Comparison of ENCODE assay signal across 8 cellular contexts in the genomic region with DNA sequence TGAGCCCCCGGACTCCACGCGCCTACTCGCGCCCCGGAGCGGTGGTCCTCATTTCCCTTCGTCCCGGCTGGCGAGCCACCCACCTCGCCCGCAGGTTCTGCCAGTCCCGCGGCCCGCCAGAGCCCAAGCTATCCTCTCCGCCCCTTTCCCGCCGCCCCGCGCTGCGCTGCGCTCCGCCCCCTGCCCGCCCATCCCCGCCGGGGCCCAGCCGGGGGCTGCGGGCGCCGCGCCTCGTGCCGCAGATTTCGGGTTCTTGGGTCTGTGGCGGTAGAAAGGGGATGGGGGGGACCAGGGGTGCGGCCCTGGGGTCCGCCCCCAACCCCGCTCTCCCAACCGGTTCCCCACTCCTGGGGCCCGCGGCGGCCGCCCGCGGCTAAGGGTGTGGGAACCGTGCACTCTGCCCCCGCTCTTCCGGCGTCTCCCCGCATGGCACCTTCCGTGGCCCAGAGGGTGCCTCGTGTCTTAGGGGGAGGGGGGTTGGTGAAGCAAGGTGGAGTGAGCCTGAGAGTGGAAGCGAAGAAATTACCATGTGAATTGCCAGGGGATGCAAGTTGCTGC.
DNase-seq lines count a peak whose midpoint lies in the region; TF ChIP-seq lines count a peak whose summit lies in the region.

No MANE protein-coding gene starts in this region.

- DNase-seq in GM03348 (ENCODE audit: low spot score) = peak; percentile 57
- DNase-seq in NCI-H510A treated with DMSO at 0.1 percent for 48 hours (lab: John Stamatoyannopoulos, UW) = peak; percentile 30
- DNase-seq in activated T-cell treated with anti-CD3 and anti-CD28 coated beads for 24 hours (ENCODE audit: low read depth) = peak; percentile 53
- DNase-seq in fibroblast of lung (ENCODE audit: low read depth in 2 of 2) = peak in 1 of 2 donors; percentile 20
- no peak for DNase-seq in osteocyte (ENCODE audit: extremely low spot score, unreplicated experiment)
- DNase-seq in type B pancreatic cell (ENCODE audit: extremely low spot score, unreplicated experiment) = peak; percentile 70
- DNase-seq in G401 (ENCODE audit: low spot score) = no peak
- no peak for DNase-seq in Karpas-422

- H3K79me2 ChIP-seq in fibroblast of lung (ENCODE audit: control insufficient read depth, insufficient read depth, low read length) = peaks cover 33% of the 10 kb centered on the region
- H3K79me2 ChIP-seq in Karpas-422 (ENCODE audit: low read length) = no peaks in the 10 kb centered on the region

- H3K27ac Mint-ChIP-seq in osteocyte (ENCODE audit: unreplicated experiment) (no peak overlapping the region), type B pancreatic cell (peak overlapping the region; percentile 68)

- no peaks in the 10 kb centered on the region for H3K4me1 ChIP-seq in fibroblast of lung (ENCODE audit: control insufficient read depth, extremely low read depth, insufficient read depth, low read length)
- no peaks in the 10 kb centered on the region for H3K4me1 ChIP-seq in Karpas-422 (ENCODE audit: low read length)

- H2AFZ ChIP-seq in fibroblast of lung (ENCODE audit: low read length) (peak overlapping the region; percentile 59), Karpas-422 (ENCODE audit: low read length) (no peak overlapping the region)

- in situ Hi-C loops in G401 (cut with HindIII; ENCODE audit: low sequenced_read_pairs) = no loop called here

- H3K9me2 ChIP-seq in Karpas-422 (replicated peaks; ENCODE audit: insufficient read depth, low read length) = no peaks in the 10 kb centered on the region

- H3K9me3 ChIP-seq in fibroblast of lung (ENCODE audit: control insufficient read depth, insufficient read depth, low read depth, low read length) (no peaks in the 10 kb centered on the region), Karpas-422 (ENCODE audit: low read length) (no peaks in the 10 kb centered on the region)

- H3K4me1 Mint-ChIP-seq in osteocyte (ENCODE audit: unreplicated experiment) (peaks cover 19% of the 10 kb centered on the region), type B pancreatic cell (ENCODE audit: unreplicated experiment) (peaks cover 9% of the 10 kb centered on the region)

- H3K4me3 ChIP-seq in fibroblast of lung (replicated peaks in 1 of 4; ENCODE audit: control extremely low read depth in 1 of 4, insufficient read depth in 1 of 4, low read depth in 3 of 4, low read length in 4 of 4) (peak overlapping the region; percentile 55 to 91 (median 77)), Karpas-422 (ENCODE audit: low read length) (no peak overlapping the region)

- H3K36me3 ChIP-seq in fibroblast of lung (ENCODE audit: control insufficient read depth, insufficient read depth, low read length) (no peaks in the 10 kb centered on the region), Karpas-422 (ENCODE audit: insufficient read depth, low read length) (no peaks in the 10 kb centered on the region)

- H3K27me3 ChIP-seq in fibroblast of lung (ENCODE audit: control insufficient read depth, insufficient read depth, low read length) (no peaks in the 10 kb centered on the region), Karpas-422 (ENCODE audit: low read length) (no peaks in the 10 kb centered on the region)

- TF ChIP-seq CTCF in fibroblast of lung (conservative IDR thresholded peaks at IDR 0.05 in 1 of 2, IDR thresholded peaks at IDR 0.05 in 1 of 2; ENCODE audit: low read depth in 1 of 2, low read length in 2 of 2) = no peak
- no peak for TF ChIP-seq CTCF in osteocyte (IDR thresholded peaks at IDR 0.05)
- peak; percentile 29 for TF ChIP-seq CTCF in type B pancreatic cell (conservative IDR thresholded peaks at IDR 0.05)

- H3K27me3 Mint-ChIP-seq in osteocyte (ENCODE audit: unreplicated experiment) (no peaks in the 10 kb centered on the region), type B pancreatic cell (peaks cover 6% of the 10 kb centered on the region)

- peak overlapping the region; percentile 93 for H3K4me3 Mint-ChIP-seq in osteocyte (ENCODE audit: unreplicated experiment)
- H3K4me3 Mint-ChIP-seq in type B pancreatic cell = peak overlapping the region; percentile 95

- peak overlapping the region; percentile 23 for H3K9ac ChIP-seq in fibroblast of lung (ENCODE audit: insufficient read depth, low read length)
- H3K9ac ChIP-seq in Karpas-422 (ENCODE audit: low read length) = no peak overlapping the region

- no peaks in the 10 kb centered on the region for H3K9me3 Mint-ChIP-seq in osteocyte (ENCODE audit: unreplicated experiment)
- no peaks in the 10 kb centered on the region for H3K9me3 Mint-ChIP-seq in type B pancreatic cell

- H3K4me2 ChIP-seq in fibroblast of lung (ENCODE audit: extremely low read depth, insufficient read depth, low read length) (peak overlapping the region; percentile 71), Karpas-422 (ENCODE audit: low read depth, low read length, poor library complexity, severe bottlenecking) (no peak overlapping the region)

- H3K27ac ChIP-seq in fibroblast of lung (ENCODE audit: insufficient read depth, low read length) (peak overlapping the region; percentile 37), Karpas-422 (ENCODE audit: low read length) (no peak overlapping the region)

- no peaks in the 10 kb centered on the region for H3K36me3 Mint-ChIP-seq in osteocyte (ENCODE audit: unreplicated experiment)
- H3K36me3 Mint-ChIP-seq in type B pancreatic cell = peaks cover 12% of the 10 kb centered on the region

- no peaks in the 10 kb centered on the region for H4K20me1 ChIP-seq in fibroblast of lung (ENCODE audit: control insufficient read depth, extremely low read depth, insufficient read depth, low read length)
- no peaks in the 10 kb centered on the region for H4K20me1 ChIP-seq in Karpas-422 (ENCODE audit: insufficient read depth, low read depth, low read length)

Comparison
In these comparisons a context has a peak if more than half of its experiments do, and no peak if none do; other contexts are left out.
1. DNase-seq: peak in GM03348 (single experiment), NCI-H510A treated with DMSO at 0.1 percent for 48 hours (single experiment), activated T-cell treated with anti-CD3 and anti-CD28 coated beads for 24 hours (single experiment) and type B pancreatic cell (single experiment); none in osteocyte (single experiment), G401 (single experiment) and Karpas-422 (single experiment).